9 cellular contexts compared by ENCODE assay signal in the genomic region with DNA sequence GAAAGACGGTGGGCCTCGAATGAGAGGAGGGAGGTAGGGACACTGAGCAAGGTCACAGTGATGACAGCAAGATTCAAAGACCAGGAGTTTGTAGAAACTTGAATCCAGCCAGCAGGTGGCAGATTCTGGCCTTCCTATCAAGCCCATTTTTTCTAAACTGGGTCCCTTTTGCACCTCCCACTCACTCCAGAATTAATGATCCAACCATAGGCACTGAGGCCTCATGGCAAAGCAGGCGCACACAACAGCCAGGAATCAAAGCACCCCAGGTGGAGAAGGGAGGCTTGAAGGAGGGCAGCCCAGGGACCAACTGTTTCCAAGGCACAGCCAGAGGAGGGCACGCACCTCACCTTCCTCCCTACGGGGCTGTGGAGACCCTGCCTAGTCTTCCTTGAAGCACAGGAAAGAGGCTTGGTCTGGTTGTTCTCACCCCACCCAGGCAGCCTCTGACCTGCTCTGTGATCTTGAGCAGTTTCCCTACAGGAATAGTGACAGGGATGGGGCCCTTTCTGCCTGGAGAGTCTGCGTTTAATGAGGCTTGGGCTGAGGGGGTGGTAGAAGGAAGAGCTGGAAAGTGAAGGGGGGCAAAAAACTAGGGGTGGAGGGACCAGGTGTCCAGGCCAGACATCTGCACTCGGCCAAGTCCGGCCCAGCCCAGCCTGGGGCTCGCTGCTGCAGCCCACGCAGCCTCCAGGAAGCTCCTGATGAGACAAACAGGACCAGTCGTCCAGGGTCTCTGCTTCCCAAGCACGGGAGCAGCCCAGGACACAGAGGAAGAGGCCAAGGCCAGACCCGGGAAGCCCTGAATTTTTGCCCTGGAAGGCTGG.
A peak's percentile ranks its signal among the peaks of the same experiment; 100 is the strongest.
DNase-seq lines count a peak whose midpoint lies in the region; ATAC-seq, FAIRE-seq and TF ChIP-seq lines count a peak whose summit lies in the region.
"Had no signal": no experiment of that assay in that cellular context is flagged by ENCODE, and none has a peak within 500 bp of the region (broad histone marks: within the 10 kb centered on the region; RNA-seq: fewer than 3 reads in every experiment).

No MANE protein-coding gene starts in this region.

- H3K4me3 ChIP-seq in GM23248 = no peak overlapping the region
- H3K4me3 ChIP-seq in RWPE2 (ENCODE audit: severe bottlenecking) = no peak overlapping the region
- H3K4me3 ChIP-seq in endodermal cell (ENCODE audit: low read length) = no peak overlapping the region
- H3K4me3 ChIP-seq in mesenchymal stem cell (ENCODE audit: insufficient read depth in 1 of 2, low read depth in 1 of 2, low read length in 2 of 2) = no peak overlapping the region

- H3K9me3 ChIP-seq in GM23248 (ENCODE audit: low read depth) = no peaks in the 10 kb centered on the region
- H3K9me3 ChIP-seq in RWPE2 (ENCODE audit: severe bottlenecking) = no peaks in the 10 kb centered on the region
- peaks cover 4% of the 10 kb centered on the region for H3K9me3 ChIP-seq in endodermal cell (ENCODE audit: control insufficient read depth, low read length)
- no peaks in the 10 kb centered on the region for H3K9me3 ChIP-seq in mesenchymal stem cell (ENCODE audit: control insufficient read depth, low read length)

- H3K4me1 ChIP-seq in GM23248 (ENCODE audit: insufficient read depth) (peaks cover 4% of the 10 kb centered on the region; the same call in 1 of the 2 replicates), RWPE2 (ENCODE audit: insufficient read depth, poor library complexity, severe bottlenecking) (no peaks in the 10 kb centered on the region), endodermal cell (ENCODE audit: control insufficient read depth, insufficient read depth, low read length) (peaks cover 12% of the 10 kb centered on the region), mesenchymal stem cell (ENCODE audit: control insufficient read depth, insufficient read depth, low read depth, low read length) (peaks cover 21% of the 10 kb centered on the region)

- 51 to 53% methylated on average over 13 of the region's 13 CpGs for WGBS in GM23248 (ENCODE audit: low coverage in 1 of 2, low lambda C conversion rate in 2 of 2, missing lambda C conversion rate in 2 of 2), 2 experiments
- WGBS in endodermal cell (ENCODE audit: insufficient coverage in 1 of 2, insufficient read length in 1 of 2), 2 experiments = 70 to 74% methylated on average over 11 to 13 of the region's 13 CpGs
- 56% methylated on average over 13 of the region's 13 CpGs for WGBS in mesenchymal stem cell

- peak; percentile 55 for FAIRE-seq in urothelium cell line (lab: Jason Lieb, UNC)

- no peaks in the 10 kb centered on the region for H3K36me3 ChIP-seq in GM23248 (ENCODE audit: low read depth)
- no peaks in the 10 kb centered on the region for H3K36me3 ChIP-seq in RWPE2 (ENCODE audit: low read depth)
- H3K36me3 ChIP-seq in endodermal cell (ENCODE audit: control insufficient read depth, insufficient read depth, low read length) = no peaks in the 10 kb centered on the region
- peaks cover 12 to 20% of the 10 kb centered on the region in 2 experiments for H3K36me3 ChIP-seq in mesenchymal stem cell (ENCODE audit: control insufficient read depth in 1 of 2, insufficient read depth in 2 of 2, low read depth in 1 of 2, low read length in 2 of 2)

- in situ Hi-C loops in GM23248 (cut with MboI) = loop anchor here (10.0 kb wide), 1 partner anchor 56 kb away; no protein-coding TSS in a partner anchor

- H2BK120ac ChIP-seq in mesenchymal stem cell (ENCODE audit: low read depth, low read length) = no peak overlapping the region

- no peak overlapping the region for H3K27ac Mint-ChIP-seq in CD14-positive monocyte
- peak overlapping the region; percentile 53 for H3K27ac Mint-ChIP-seq in endodermal cell
- no peak overlapping the region for H3K27ac Mint-ChIP-seq in T-helper 2 cell treated with Interferon-gamma antibody and Interleukin-4, amounts not matched to agents 5 μg/mL and 100 μg/mL, for 36 hours
- H3K27ac Mint-ChIP-seq: natural killer cell treated with Interleukin-12 subunit alpha and Interleukin-12 subunit beta and Interleukin-15 and Interleukin-18, amount 100 ng/mL, for 72 hours had no signal

- peaks cover 0 to 2% (median 0%) of the 10 kb centered on the region in 7 donors for H3K9me3 Mint-ChIP-seq in CD14-positive monocyte
- H3K9me3 Mint-ChIP-seq in endodermal cell = no peaks in the 10 kb centered on the region
- no peaks in the 10 kb centered on the region for H3K9me3 Mint-ChIP-seq in T-helper 2 cell treated with Interferon-gamma antibody and Interleukin-4, amounts not matched to agents 5 μg/mL and 100 μg/mL, for 36 hours
- H3K9me3 Mint-ChIP-seq: natural killer cell treated with Interleukin-12 subunit alpha and Interleukin-12 subunit beta and Interleukin-15 and Interleukin-18, amount 100 ng/mL, for 72 hours had no signal

- H4K91ac ChIP-seq in mesenchymal stem cell (ENCODE audit: low read length) = no peak overlapping the region

- no peak overlapping the region for H3K18ac ChIP-seq in mesenchymal stem cell (ENCODE audit: low read depth in 1 of 2, low read length in 2 of 2)

- H3K27me3 ChIP-seq in GM23248 (replicated peaks; ENCODE audit: insufficient read depth) = no peaks in the 10 kb centered on the region
- H3K27me3 ChIP-seq in RWPE2 (ENCODE audit: insufficient read depth, poor library complexity, severe bottlenecking) = no peaks in the 10 kb centered on the region
- H3K27me3 ChIP-seq in endodermal cell (ENCODE audit: control insufficient read depth, insufficient read depth, low read length, poor library complexity, severe bottlenecking) = no peaks in the 10 kb centered on the region
- H3K27me3 ChIP-seq in mesenchymal stem cell (ENCODE audit: control insufficient read depth in 1 of 2, insufficient read depth in 1 of 2, low read length in 2 of 2) = no peaks in the 10 kb centered on the region

- no peak overlapping the region for H3K4me3 Mint-ChIP-seq in CD14-positive monocyte
- H3K4me3 Mint-ChIP-seq in endodermal cell = no peak overlapping the region
- no peak overlapping the region for H3K4me3 Mint-ChIP-seq in T-helper 2 cell treated with Interferon-gamma antibody and Interleukin-4, amounts not matched to agents 5 μg/mL and 100 μg/mL, for 36 hours
- H3K4me3 Mint-ChIP-seq: natural killer cell treated with Interleukin-12 subunit alpha and Interleukin-12 subunit beta and Interleukin-15 and Interleukin-18, amount 100 ng/mL, for 72 hours had no signal

- peak overlapping the region; percentile 87 for H2AK5ac ChIP-seq in mesenchymal stem cell (ENCODE audit: low read length, severe bottlenecking)

- H3K23ac ChIP-seq in mesenchymal stem cell (ENCODE audit: low read length in 2 of 2) = no peak overlapping the region

- no peaks in the 10 kb centered on the region for H3K79me1 ChIP-seq in mesenchymal stem cell (replicated peaks; ENCODE audit: low read length, poor library complexity, severe bottlenecking)

- H2BK5ac ChIP-seq in mesenchymal stem cell (ENCODE audit: low read depth, low read length, poor library complexity, severe bottlenecking) = peak overlapping the region; percentile 11

- H2AFZ ChIP-seq in GM23248 = no peak overlapping the region
- no peak overlapping the region for H2AFZ ChIP-seq in mesenchymal stem cell (ENCODE audit: low read depth, low read length)

- no peak overlapping the region for H3K4me2 ChIP-seq in GM23248 (ENCODE audit: unreplicated experiment)
- H3K4me2 ChIP-seq in mesenchymal stem cell (ENCODE audit: low read length, poor library complexity, severe bottlenecking) = no peak overlapping the region

- no peak overlapping the region for H2BK15ac ChIP-seq in mesenchymal stem cell (ENCODE audit: low read depth, poor library complexity, severe bottlenecking)

- H4K20me1 ChIP-seq in GM23248 (ENCODE audit: insufficient read depth) = no peaks in the 10 kb centered on the region

- no peaks in the 10 kb centered on the region for H3K9me2 ChIP-seq in GM23248 (ENCODE audit: insufficient read depth)

- H3K27ac ChIP-seq in GM23248 = no peak overlapping the region
- no peak overlapping the region for H3K27ac ChIP-seq in RWPE2 (ENCODE audit: poor library complexity, severe bottlenecking)
- no peak overlapping the region for H3K27ac ChIP-seq in endodermal cell (ENCODE audit: low read depth, low read length)
- peak overlapping the region; percentile 57 for H3K27ac ChIP-seq in mesenchymal stem cell (ENCODE audit: low read length, poor library complexity, severe bottlenecking)

- peaks cover 17% of the 10 kb centered on the region for H3K4me1 Mint-ChIP-seq in CD14-positive monocyte
- peaks cover 44% of the 10 kb centered on the region for H3K4me1 Mint-ChIP-seq in endodermal cell
- peaks cover 2% of the 10 kb centered on the region for H3K4me1 Mint-ChIP-seq in T-helper 2 cell treated with Interferon-gamma antibody and Interleukin-4, amounts not matched to agents 5 μg/mL and 100 μg/mL, for 36 hours (ENCODE audit: low read depth)

- H3K36me3 Mint-ChIP-seq in CD14-positive monocyte (no peaks in the 10 kb centered on the region), endodermal cell (ENCODE audit: low read depth) (no peaks in the 10 kb centered on the region)
- H3K36me3 Mint-ChIP-seq in T-helper 2 cell treated with Interferon-gamma antibody and Interleukin-4, amounts not matched to agents 5 μg/mL and 100 μg/mL, for 36 hours (ENCODE audit: low read depth) = no peaks in the 10 kb centered on the region
- H3K36me3 Mint-ChIP-seq: natural killer cell treated with Interleukin-12 subunit alpha and Interleukin-12 subunit beta and Interleukin-15 and Interleukin-18, amount 100 ng/mL, for 72 hours had no signal

- no peaks in the 10 kb centered on the region; the same call in 1 of the 2 replicates for H3F3A ChIP-seq in GM23248 (ENCODE audit: insufficient read depth)

- H3K79me2 ChIP-seq in GM23248 (ENCODE audit: insufficient read depth) = no peaks in the 10 kb centered on the region

- no peak overlapping the region for H3K9ac ChIP-seq in GM23248
- no peak overlapping the region for H3K9ac ChIP-seq in endodermal cell (ENCODE audit: extremely low read depth, low read length, poor library complexity, severe bottlenecking)
- H3K9ac ChIP-seq in mesenchymal stem cell (ENCODE audit: low read length) = peak overlapping the region; percentile 19

- H3K27me3 Mint-ChIP-seq in CD14-positive monocyte (ENCODE audit: low read depth in 3 of 3) (peaks cover 0 to 3% (median 1%) of the 10 kb centered on the region in 3 donors), endodermal cell (ENCODE audit: insufficient read depth) (peaks cover 2% of the 10 kb centered on the region)
- H3K27me3 Mint-ChIP-seq in T-helper 2 cell treated with Interferon-gamma antibody and Interleukin-4, amounts not matched to agents 5 μg/mL and 100 μg/mL, for 36 hours (ENCODE audit: low read depth) = peaks cover 3% of the 10 kb centered on the region

- TF ChIP-seq CTCF in CD14-positive monocyte (IDR thresholded peaks at IDR 0.05) (peak; percentile 70), RWPE2 (IDR thresholded peaks at IDR 0.05; ENCODE audit: poor library complexity, severe bottlenecking) (peak; percentile 66), endodermal cell (conservative IDR thresholded peaks at IDR 0.05) (peak; percentile 83)

- H3K4ac ChIP-seq in mesenchymal stem cell (ENCODE audit: low read depth in 1 of 2, low read length in 2 of 2) = no peak overlapping the region

- H4K8ac ChIP-seq in mesenchymal stem cell (ENCODE audit: low read length) = no peak overlapping the region

- 0 out of 3 replicates have a peak, but pooled peaks have one; percentile 7 for ATAC-seq in RWPE2 (ENCODE audit: low read depth)
- ATAC-seq in HG03139 (IDR thresholded peaks at IDR 0.05; ENCODE audit: unreplicated experiment) = no peak

- DNase-seq in CD14-positive monocyte (ENCODE audit: low spot score) = no peak
- peak; percentile 68 for DNase-seq in GM23248
- no peak for DNase-seq in RWPE2 (ENCODE audit: low spot score)
- DNase-seq in endodermal cell = peak; percentile 82
- DNase-seq in mesenchymal stem cell = peak; percentile 55
- DNase-seq in urothelium cell line (ENCODE audit: low spot score) = no peak
- no peak for DNase-seq in T-helper 2 cell treated with Interferon-gamma antibody and Interleukin-4, amounts not matched to agents 5 μg/mL and 100 μg/mL, for 36 hours (ENCODE audit: low spot score)

- peak overlapping the region in 1 of 2 experiments; percentile 23 for H2BK12ac ChIP-seq in mesenchymal stem cell (ENCODE audit: low read length in 2 of 2)

- intact Hi-C loops in CD14-positive monocyte (cut with micrococcal nuclease) = loop anchor here (2.0 to 10.0 kb wide), 4 partner anchors 97 to 147 kb away; no protein-coding TSS in a partner anchor

- H3K14ac ChIP-seq in mesenchymal stem cell (ENCODE audit: low read length in 2 of 2) = no peak overlapping the region

Comparison
In these comparisons a context has a peak if more than half of its experiments do, and no peak if none do; other contexts are left out.
1. DNase-seq: peak in GM23248 (single experiment), endodermal cell (single experiment) and mesenchymal stem cell (single experiment); none in CD14-positive monocyte (single experiment), RWPE2 (single experiment), urothelium cell line (single experiment) and T-helper 2 cell treated with Interferon-gamma antibody and Interleukin-4, amounts not matched to agents 5 μg/mL and 100 μg/mL, for 36 hours (single experiment).
2. Peak in every context shown above with its lines, with median percentiles within 50 percentile points of each other: CTCF ChIP-seq.